19 cellular contexts compared by ENCODE assay signal in the genomic region with DNA sequence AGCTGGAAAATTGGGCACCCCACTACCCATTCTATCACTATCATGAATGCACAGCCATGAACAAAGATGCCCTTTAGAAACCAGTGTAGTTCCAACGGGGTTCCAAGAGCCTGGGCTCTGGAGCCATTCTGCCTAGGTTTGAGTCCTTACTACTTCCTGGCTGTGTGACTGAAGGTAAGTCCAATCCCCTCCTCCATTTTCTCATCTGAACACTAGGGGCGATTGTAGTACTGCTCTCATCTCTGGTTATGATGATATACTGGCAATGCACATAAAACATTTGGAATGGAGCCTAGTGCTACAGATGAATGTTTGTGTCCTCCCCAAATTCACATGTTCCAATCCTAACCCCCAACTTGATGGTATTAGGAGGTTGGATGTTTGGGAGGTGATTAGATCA. TPM values are rescaled to one million over a fixed set of nuclear protein-coding genes. Genes with fewer than 3 reads are reported as not detected.
DNase-seq lines count a peak whose midpoint lies in the region; ATAC-seq and TF ChIP-seq lines count a peak whose summit lies in the region.
"Had no signal": no experiment of that assay in that cellular context is flagged by ENCODE, and none has a peak within 500 bp of the region (broad histone marks: within the 10 kb centered on the region; RNA-seq: fewer than 3 reads in every experiment).

No MANE protein-coding gene starts in this region.

- H3K9me3 ChIP-seq in Caco-2 (no peaks in the 10 kb centered on the region), esophagus squamous epithelium (no peaks in the 10 kb centered on the region)
- H3K9me3 ChIP-seq: BLaER1 treated with 17β-estradiol and CSF1 and Interleukin-3, amounts not matched to agents 10 nM and 100 nM; HAP-1; right atrium auricular region had no signal

- H3K9me3 Mint-ChIP-seq in Caco-2 (ENCODE audit: unreplicated experiment): no peaks in the 10 kb centered on the region
- H3K9me3 Mint-ChIP-seq: IgD-negative memory B cell had no signal

- no peak for ATAC-seq in GM21529 (IDR thresholded peaks at IDR 0.05; ENCODE audit: unreplicated experiment)

- TF ChIP-seq CTCF in 22Rv1 (IDR thresholded peaks at IDR 0.05) (peak; percentile 15; the same call in 1 of the 2 replicates), Caco-2 (IDR thresholded peaks at IDR 0.05; ENCODE audit: insufficient read depth in 1 of 2, low read depth in 1 of 2, low read length in 1 of 2, severe bottlenecking in 1 of 2, unreplicated experiment in 1 of 2) (peak; percentile 35 to 37), astrocyte of the cerebellum (IDR thresholded peaks at IDR 0.05; ENCODE audit: low read depth, low read length, missing control alignments) (peak; percentile 20), esophagus squamous epithelium (IDR thresholded peaks at IDR 0.05) (no peak)

- TF ChIP-seq POLR2A in esophagus squamous epithelium (IDR thresholded peaks at IDR 0.05): no peak

- H3K27ac ChIP-seq in 22Rv1 (no peak overlapping the region), esophagus squamous epithelium (no peak overlapping the region)
- H3K27ac ChIP-seq: right atrium auricular region had no signal

- WGBS in esophagus squamous epithelium, 2 donors: 41 to 47% methylated on average over 1 to 2 of the region's 2 CpGs

- CTCF ChIA-PET in Caco-2 (lab: Charles Lee): interaction anchor here (0.6 to 1.2 kb wide), 4 partner anchors 8 to 50 kb away, joined by 3 to 6 read pairs (median 4); partner anchors contain the start of gene SLC29A3

- in situ Hi-C loops in astrocyte of the cerebellum (cut with HindIII; ENCODE audit: low sequenced_read_pairs) (no loop called here), ACHN (cut with HindIII; ENCODE audit: low pct_ligation_motif_present, low pct_unique_long_range_greater_than_20kb, low sequenced_read_pairs) (no loop called here)

- DNase-seq in Caco-2 (no peak), astrocyte of the cerebellum (ENCODE audit: low read depth) (no peak), esophagus squamous epithelium (lab: John Stamatoyannopoulos, UW) (no peak), ACHN (no peak)
- DNase-seq in Jurkat, Clone E6-1 (ENCODE audit: low read depth, low spot score): peak; percentile 59
- DNase-seq: activated CD4-positive, alpha-beta T cell treated with anti-CD3 and anti-CD28 coated beads for 48 hours; activated T-cell treated with anti-CD3 and anti-CD28 coated beads, Interleukin-2, amount 50 U/mL, for 1 hour; effector CD4-positive, alpha-beta T cell; EL; midbrain; NCI-H1417 treated with DMSO at 0.1 percent for 48 hours had no signal

- H3K36me3 Mint-ChIP-seq in Caco-2 (ENCODE audit: insufficient read depth, unreplicated experiment): no peaks in the 10 kb centered on the region

- no TSS peak for BruUV-seq in Caco-2 (replicated peaks; lab: Mats Ljungman, UMichigan)

- H3K4me3 ChIP-seq in Caco-2 (ENCODE audit: low read depth, low read length) (no peak overlapping the region), astrocyte of the cerebellum (ENCODE audit: low read depth, low read length) (no peak overlapping the region), esophagus squamous epithelium (no peak overlapping the region)
- H3K4me3 ChIP-seq in Jurkat, Clone E6-1 (ENCODE audit: low read length): no peak overlapping the region
- H3K4me3 ChIP-seq: BLaER1 treated with 17β-estradiol and CSF1 and Interleukin-3, amounts not matched to agents 10 nM and 100 nM; HAP-1; right atrium auricular region had no signal

- H3K36me3 ChIP-seq in Caco-2 (ENCODE audit: control insufficient read depth, insufficient read depth, low read length) (no peaks in the 10 kb centered on the region), esophagus squamous epithelium (peaks cover 0 to 4% (median 0%) of the 10 kb centered on the region in 3 donors)
- H3K36me3 ChIP-seq: HAP-1, right atrium auricular region had no signal

- peaks cover 3% of the 10 kb centered on the region for H3K27me3 Mint-ChIP-seq in Caco-2 (ENCODE audit: insufficient read depth, unreplicated experiment)
- H3K27me3 Mint-ChIP-seq: IgD-negative memory B cell had no signal

- H3K27me3 ChIP-seq in Caco-2 (replicated peaks; ENCODE audit: control insufficient read depth, insufficient read depth, low read length) (no peaks in the 10 kb centered on the region), esophagus squamous epithelium (no peaks in the 10 kb centered on the region)
- H3K27me3 ChIP-seq: BLaER1 treated with 17β-estradiol and CSF1 and Interleukin-3, amounts not matched to agents 10 nM and 100 nM; right atrium auricular region had no signal

- POLR2A ChIA-PET in Caco-2 (lab: Charles Lee): no interaction called here

- intact Hi-C loops in Caco-2 (cut with micrococcal nuclease; ENCODE audit: unreplicated experiment): no loop called here
- intact Hi-C loops in esophagus squamous epithelium (cut with DNase I): no loop called here

- no peaks in the 10 kb centered on the region for H3K4me1 Mint-ChIP-seq in Caco-2 (ENCODE audit: low read depth, unreplicated experiment)

- no peak overlapping the region for H3K27ac Mint-ChIP-seq in Caco-2 (ENCODE audit: unreplicated experiment)
- H3K27ac Mint-ChIP-seq: activated naive CD8-positive, alpha-beta T cell had no signal

- H3K4me3 Mint-ChIP-seq in Caco-2 (ENCODE audit: unreplicated experiment): no peak overlapping the region
- H3K4me3 Mint-ChIP-seq: activated naive CD8-positive, alpha-beta T cell; IgD-negative memory B cell had no signal

- no peaks in the 10 kb centered on the region for H3K4me1 ChIP-seq in Caco-2
- no peaks in the 10 kb centered on the region for H3K4me1 ChIP-seq in esophagus squamous epithelium
- H3K4me1 ChIP-seq: HAP-1, right atrium auricular region had no signal

RNA-seq across cellular contexts. Expression of gene CDH23, which starts 28.1 kb away (rescaled TPM):
- total RNA-seq in Caco-2 (2022): 0.34 and 1.0 TPM in 2 replicates
- 1.8 TPM for polyA plus RNA-seq in Jurkat, Clone E6-1 (2012; ENCODE audit: insufficient read depth, insufficient read length)
- total RNA-seq in esophagus squamous epithelium: 1 to 10 TPM in 2 of 4 donors, under 1 TPM in 2; 0.57 to 5.9 (median 1.0) TPM
- total RNA-seq: bronchial epithelial cell had no signal
- polyA plus RNA-seq: IgD-negative memory B cell had no signal

RNA-seq across cellular contexts. Expression of gene SLC29A3, which starts 49.6 kb away (rescaled TPM):
- total RNA-seq in Caco-2 (2022) (18.3 and 20.7 TPM in 2 replicates), esophagus squamous epithelium (1 to 10 TPM in 3 of 4 donors, under 1 TPM in 1; 0.87 to 3.1 (median 2.3) TPM)
- 13.1 TPM for polyA plus RNA-seq in Jurkat, Clone E6-1 (2012; ENCODE audit: insufficient read depth, insufficient read length)

Comparison
In these comparisons a context has a peak if more than half of its experiments do, and no peak if none do; other contexts are left out.
1. CTCF ChIP-seq: peak in 22Rv1 (single experiment), Caco-2 (2 of 2) and astrocyte of the cerebellum (single experiment); none in esophagus squamous epithelium (0 of 6).